6 cellular contexts compared by ENCODE assay signal in the genomic region with DNA sequence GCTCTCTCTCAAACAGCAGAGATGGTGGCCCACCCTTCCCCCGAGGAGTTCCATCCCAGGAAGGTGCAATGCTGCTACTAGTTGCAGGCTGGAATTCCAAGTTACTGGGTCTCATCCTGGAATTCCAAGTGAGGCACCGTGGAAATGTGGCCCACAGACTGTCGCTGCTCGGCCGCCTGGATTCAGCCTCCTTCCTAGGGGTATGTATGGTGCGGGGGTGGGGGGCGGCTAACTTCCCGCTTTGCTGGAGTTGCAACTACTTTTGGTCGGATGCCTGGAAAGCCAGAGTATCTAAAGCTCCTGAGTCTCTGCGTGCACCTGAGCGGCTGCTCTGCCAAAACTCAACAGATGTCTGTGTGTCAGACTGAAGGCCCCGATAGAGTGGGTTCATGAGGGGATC.
"Had no signal": no experiment of that assay in that cellular context is flagged by ENCODE, and none has a peak within 500 bp of the region (broad histone marks: within the 10 kb centered on the region; RNA-seq: fewer than 3 reads in every experiment).

No MANE protein-coding gene starts in this region.

- H3K27ac ChIP-seq: HL-60 had no signal

- ATAC-seq: GM23338, HepG2 had no signal

- H3K4me2 ChIP-seq: GM23338 had no signal

- DNase-seq: H9, HCEC 1CT, KBM-7 had no signal

- H3K4me3 ChIP-seq: GM23338 had no signal

- H2AFZ ChIP-seq: GM23338 had no signal
